In genomic region chr4:169225058-169225751, GRCh38 we compare ENCODE assay signal across 9 cellular contexts. TPM values are rescaled to one million over a fixed set of nuclear protein-coding genes. Genes with fewer than 3 reads are reported as not detected.
A peak's percentile ranks its signal among the peaks of the same experiment; 100 is the strongest.
DNase-seq lines count a peak whose midpoint lies in the region; ATAC-seq and TF ChIP-seq lines count a peak whose summit lies in the region.
"Had no signal": no experiment of that assay in that cellular context is flagged by ENCODE, and none has a peak within 500 bp of the region (broad histone marks: within the 10 kb centered on the region; RNA-seq: fewer than 3 reads in every experiment).

No MANE protein-coding gene starts in this region.

- peak; percentile 51 for ATAC-seq in GM18907 (IDR thresholded peaks at IDR 0.05; ENCODE audit: unreplicated experiment)
- ATAC-seq in CD8-positive, alpha-beta T cell, result no peak

- H3K79me2 ChIP-seq in smooth muscle cell (ENCODE audit: low read depth), result peaks cover 29% of the 10 kb centered on the region

- H3K4me2 ChIP-seq in smooth muscle cell, result peak overlapping the region; percentile 74

- H3K27me3 ChIP-seq in smooth muscle cell (ENCODE audit: low read depth), result no peaks in the 10 kb centered on the region
- H3K27me3 ChIP-seq in CD8-positive, alpha-beta T cell (ENCODE audit: insufficient read depth, low read length), result no peaks in the 10 kb centered on the region

- no peak overlapping the region for H3K4me3 ChIP-seq in smooth muscle cell
- H3K4me3 ChIP-seq in CD8-positive, alpha-beta T cell (ENCODE audit: low read depth, low read length), result no peak overlapping the region

- POLR2A ChIA-PET in CD8-positive, alpha-beta T cell (lab: Charles Lee), result no interaction called here

- TF ChIP-seq CTCF in smooth muscle cell (IDR thresholded peaks at IDR 0.05; ENCODE audit: borderline replicate concordance, insufficient read depth, poor library complexity, severe bottlenecking) (no peak), GM20000 (IDR thresholded peaks at IDR 0.05; ENCODE audit: extremely low read depth, missing control alignments) (no peak)
- no peak for TF ChIP-seq CTCF in CD8-positive, alpha-beta T cell (IDR thresholded peaks at IDR 0.05)

- H3K27ac Mint-ChIP-seq in CD8-positive, alpha-beta T cell, result no peak overlapping the region

- H3K27me3 Mint-ChIP-seq in CD8-positive, alpha-beta T cell (ENCODE audit: low read depth), result no peaks in the 10 kb centered on the region

- intact Hi-C loops in CD8-positive, alpha-beta T cell (cut with DNase I, micrococcal nuclease), result no loop called here

- peaks cover 3% of the 10 kb centered on the region for H4K20me1 ChIP-seq in smooth muscle cell (ENCODE audit: low read depth)

- WGBS in smooth muscle cell (ENCODE audit: low lambda C conversion rate), result 39% methylated on average over 4 of the region's 4 CpGs

- no peaks in the 10 kb centered on the region for H3K36me3 ChIP-seq in smooth muscle cell (ENCODE audit: low read depth)
- H3K36me3 ChIP-seq in CD8-positive, alpha-beta T cell (ENCODE audit: insufficient read depth, low read length), result no peaks in the 10 kb centered on the region

- no peaks in the 10 kb centered on the region for H3K4me1 Mint-ChIP-seq in CD8-positive, alpha-beta T cell (ENCODE audit: low read depth)

- no peaks in the 10 kb centered on the region for H3K9me3 ChIP-seq in smooth muscle cell (replicated peaks; ENCODE audit: low read depth)
- no peaks in the 10 kb centered on the region for H3K9me3 ChIP-seq in CD8-positive, alpha-beta T cell (ENCODE audit: low read length)

- peaks cover 37% of the 10 kb centered on the region for H3K4me1 ChIP-seq in smooth muscle cell (ENCODE audit: low read depth)
- no peaks in the 10 kb centered on the region for H3K4me1 ChIP-seq in CD8-positive, alpha-beta T cell (ENCODE audit: insufficient read depth, low read length)

- H3K36me3 Mint-ChIP-seq in CD8-positive, alpha-beta T cell, result no peaks in the 10 kb centered on the region

- H3K9me3 Mint-ChIP-seq in CD8-positive, alpha-beta T cell, result no peaks in the 10 kb centered on the region

- H3K27ac ChIP-seq in smooth muscle cell (ENCODE audit: low read depth), result peak overlapping the region; percentile 96
- H3K27ac ChIP-seq in CD8-positive, alpha-beta T cell (ENCODE audit: low read depth, low read length), result no peak overlapping the region

- H3K9ac ChIP-seq in smooth muscle cell (ENCODE audit: low read depth), result peak overlapping the region; percentile 77

- H3F3A ChIP-seq in smooth muscle cell (ENCODE audit: low read depth), result peaks cover 10% of the 10 kb centered on the region

- DNase-seq in HK-2 (ENCODE audit: unreplicated experiment), result peak; percentile 27
- DNase-seq in dermis blood vessel endothelial cell, result peak; percentile 86
- no peak for DNase-seq in smooth muscle cell (lab: John Stamatoyannopoulos, UW; ENCODE audit: unreplicated experiment)
- no peak for DNase-seq in NCI-H345 (lab: John Stamatoyannopoulos, UW)
- no peak for DNase-seq in GM20000 (ENCODE audit: low spot score)
- no peak for DNase-seq in CD8-positive, alpha-beta T cell
- no peak for DNase-seq in DMS 273 treated with DMSO at 0.1 percent for 48 hours (lab: John Stamatoyannopoulos, UW)
- DNase-seq: stimulated activated CD4-positive, alpha-beta T cell treated with anti-CD3 and anti-CD28 coated beads, Interleukin-12 subunit alpha, Interleukin-12 subunit beta, amount 100 ng/mL, for 4 hours had no signal

- no peak overlapping the region for H3K4me3 Mint-ChIP-seq in CD8-positive, alpha-beta T cell

- H2AFZ ChIP-seq in smooth muscle cell (ENCODE audit: low read depth), result no peak overlapping the region

- CTCF ChIA-PET in CD8-positive, alpha-beta T cell (lab: Charles Lee), result no interaction called here

RNA-seq across cellular contexts. Expression of gene SH3RF1, which starts 45.6 kb away (rescaled TPM):
- total RNA-seq in dermis blood vessel endothelial cell (10.8 and 11.2 TPM in 2 replicates), smooth muscle cell (5.2 and 10.2 TPM in 2 replicates)
- 9.4 and 17.9 TPM in 2 replicates for polyA plus RNA-seq in smooth muscle cell
- total RNA-seq in CD8-positive, alpha-beta T cell, result not detected

Comparison
In these comparisons a context has a peak if more than half of its experiments do, and no peak if none do; other contexts are left out.
1. DNase-seq: peak in HK-2 (single experiment) and dermis blood vessel endothelial cell (single experiment); none in smooth muscle cell (single experiment), NCI-H345 (single experiment), GM20000 (single experiment), CD8-positive, alpha-beta T cell (0 of 7) and DMS 273 treated with DMSO at 0.1 percent for 48 hours (single experiment).